ENCODE assay signal across 12 cellular contexts in the genomic region with DNA sequence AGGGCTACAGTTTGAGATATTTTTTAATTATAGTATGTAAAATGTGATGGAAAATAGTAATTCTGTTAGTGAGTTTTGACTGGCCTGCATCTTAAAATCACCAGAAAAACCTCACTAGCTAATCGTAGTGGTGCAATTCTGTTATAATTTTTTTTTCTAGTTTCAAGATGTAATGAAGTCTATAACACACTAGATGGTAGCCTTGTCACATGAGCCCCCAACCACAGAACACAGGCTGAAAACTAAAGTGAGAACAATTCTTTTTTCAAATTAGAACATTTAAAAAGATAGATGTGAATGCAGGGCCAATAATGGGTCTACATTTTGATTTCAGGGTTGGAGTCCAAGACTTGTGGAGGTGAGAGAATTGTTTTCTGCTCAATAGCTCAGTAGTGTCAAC.
DNase-seq lines count a peak whose midpoint lies in the region; ATAC-seq, FAIRE-seq and TF ChIP-seq lines count a peak whose summit lies in the region.
"Had no signal": no experiment of that assay in that cellular context is flagged by ENCODE, and none has a peak within 500 bp of the region (broad histone marks: within the 10 kb centered on the region; RNA-seq: fewer than 3 reads in every experiment).

No MANE protein-coding gene starts in this region.

- CTCF ChIA-PET in A549 (lab: Yijun Ruan, JAX) (interaction anchor here (1.4 kb wide), 2 partner anchors 10 to 802 kb away, joined by 5 read pairs; no protein-coding TSS in a partner anchor), PC-3 (lab: Charles Lee) (no interaction called here)

- no peak overlapping the region for H3K9ac ChIP-seq in PC-3 (ENCODE audit: low read length)

- TF ChIP-seq RAD21 in A549 (conservative IDR thresholded peaks at IDR 0.05 in 1 of 2, IDR thresholded peaks at IDR 0.05 in 1 of 2): peak; percentile 48 to 59

- H3F3A ChIP-seq in PC-3 (ENCODE audit: low read length, unreplicated experiment): no peaks in the 10 kb centered on the region

- H3K4me1 ChIP-seq in A549 (no peaks in the 10 kb centered on the region), PC-3 (ENCODE audit: insufficient read depth, low read length) (peaks cover 10% of the 10 kb centered on the region)

- DNase-seq in A549 (ENCODE audit: low read depth in 1 of 2, low spot score in 1 of 2): no peak
- DNase-seq in GM13977 (ENCODE audit: low spot score): no peak
- peak; percentile 14 for DNase-seq in PC-3
- peak; percentile 41 for DNase-seq in globus pallidus (ENCODE audit: low spot score)
- DNase-seq in GM19239 (ENCODE audit: insufficient read length, low spot score): no peak
- DNase-seq: COR-L47; foreskin fibroblast; stimulated activated naive B cell treated with anti-CD40 and anti-IgM and Interleukin-4, amounts not matched to agents 10 μg/mL and 1 μg/mL and 100 μg/mL, for 72 hours; T-helper 9 cell had no signal

- no peaks in the 10 kb centered on the region for H3K36me3 ChIP-seq in PC-3 (ENCODE audit: low read depth, low read length)

- FAIRE-seq in A549 (lab: Jason Lieb, UNC) (no peak), GM19239 (lab: Jason Lieb, UNC) (no peak)

- intact Hi-C loops in PC-3 (cut with micrococcal nuclease): no loop called here

- no peak for TF ChIP-seq EP300 in A549 (IDR thresholded peaks at IDR 0.05)

- H3K4me2 ChIP-seq in A549 (no peak overlapping the region), PC-3 (ENCODE audit: low read length) (no peak overlapping the region)

- H2AFZ ChIP-seq in PC-3 (ENCODE audit: low read length): no peak overlapping the region

- BruUV-seq in PC-3 (replicated peaks; lab: Mats Ljungman, UMichigan): no TSS peak

- H3K4me3 ChIP-seq in A549 (no peak overlapping the region), PC-3 (ENCODE audit: low read length) (no peak overlapping the region)

- POLR2A ChIA-PET in A549 (lab: Yijun Ruan, JAX) (no interaction called here), PC-3 (lab: Charles Lee; ENCODE audit: unreplicated experiment) (no interaction called here)

- in situ Hi-C loops in GM13977 (cut with MboI; ENCODE audit: low pct_unique_long_range_greater_than_20kb, low sequenced_read_pairs, unreplicated experiment): no loop called here

- TF ChIP-seq CTCF in A549 (IDR thresholded peaks at IDR 0.05): peak; percentile 28
- TF ChIP-seq CTCF in GM13977 (IDR thresholded peaks at IDR 0.05; ENCODE audit: extremely low read depth, insufficient read depth, missing control alignments): peak; percentile 34
- TF ChIP-seq CTCF in PC-3 (conservative IDR thresholded peaks at IDR 0.05; ENCODE audit: low read depth, low read length): peak; percentile 61

- ATAC-seq in A549 (no peak), PC-3 (peak; percentile 22; the same call in 1 of the 2 replicates), GM18519 (IDR thresholded peaks at IDR 0.05; ENCODE audit: low FRiP score, unreplicated experiment) (no peak), GM19452 (IDR thresholded peaks at IDR 0.05; ENCODE audit: unreplicated experiment) (no peak), HG02642 (IDR thresholded peaks at IDR 0.05; ENCODE audit: poor library complexity, unreplicated experiment) (no peak)

- H3K27ac ChIP-seq in A549: no peak overlapping the region
- H3K27ac ChIP-seq in PC-3 (ENCODE audit: low read length): no peak overlapping the region

- H4K20me1 ChIP-seq in PC-3 (ENCODE audit: low read length): no peaks in the 10 kb centered on the region

- no peaks in the 10 kb centered on the region for H3K79me2 ChIP-seq in PC-3 (ENCODE audit: low read length)

- TF ChIP-seq POLR2A in A549 (IDR thresholded peaks at IDR 0.05; ENCODE audit: low read length): no peak

- no peaks in the 10 kb centered on the region for H3K9me3 ChIP-seq in A549
- no peaks in the 10 kb centered on the region for H3K9me3 ChIP-seq in PC-3 (ENCODE audit: low read length)

- H3K27me3 ChIP-seq in PC-3 (ENCODE audit: low read length): peaks cover 39% of the 10 kb centered on the region

- H3K9me2 ChIP-seq in PC-3 (replicated peaks; ENCODE audit: low read length): no peaks in the 10 kb centered on the region

- WGBS in A549 (ENCODE audit: missing lambda C conversion rate): 4% methylated on average over 1 of the region's 1 CpG

TF ChIP-seq in A549, 52 proteins besides CTCF, POLR2A, EP300 and RAD21:
- TF ChIP-seq CHD2 (IDR thresholded peaks at IDR 0.05; ENCODE audit: low read length, partially characterized antibody) (no peak), FOSL2 (IDR thresholded peaks at IDR 0.05) (no peak), FOSL2 (CRISPR knock-in tag; IDR thresholded peaks at IDR 0.05) (no peak), ZSCAN20 (CRISPR knock-in tag; IDR thresholded peaks at IDR 0.05) (no peak), ZFP36 (IDR thresholded peaks at IDR 0.05; ENCODE audit: borderline replicate concordance, partially characterized antibody) (no peak), ESRRA (IDR thresholded peaks at IDR 0.05; ENCODE audit: borderline replicate concordance, low read length) (no peak), SMC3 (IDR thresholded peaks at IDR 0.05) (0 out of 3 replicates have a peak, but pooled peaks have one; percentile 21), HOXA7 (CRISPR knock-in tag; IDR thresholded peaks at IDR 0.05) (no peak), CBX8 (IDR thresholded peaks at IDR 0.05) (no peak), GATA3 (IDR thresholded peaks at IDR 0.05; ENCODE audit: borderline replicate concordance) (no peak)

Comparison
In these comparisons a context has a peak if more than half of its experiments do, and no peak if none do; other contexts are left out.
1. DNase-seq: peak in PC-3 (single experiment) and globus pallidus (single experiment); none in A549 (0 of 2), GM13977 (single experiment) and GM19239 (single experiment).
2. Peak in every context shown above with its lines, with median percentiles within 50 percentile points of each other: CTCF ChIP-seq.